In genomic region chr16:10405386-10405939, GRCh38 we compare ENCODE assay signal across 1 cellular context.
A peak's percentile ranks its signal among the peaks of the same experiment; 100 is the strongest.
TF ChIP-seq lines count a peak whose summit lies in the region.

No MANE protein-coding gene starts in this region.

TF ChIP-seq in HepG2, 621 proteins besides CTCF, POLR2A, EP300 and RAD21 (continued from another document and continues in another):
- TF ChIP-seq HMGXB3 (CRISPR knock-in tag; IDR thresholded peaks at IDR 0.05; ENCODE audit: borderline replicate concordance) (no peak), TBP (CRISPR knock-in tag; IDR thresholded peaks at IDR 0.05) (no peak), ZNF569 (CRISPR knock-in tag; IDR thresholded peaks at IDR 0.05; ENCODE audit: borderline replicate concordance) (no peak), ZNF737 (CRISPR knock-in tag; IDR thresholded peaks at IDR 0.05; ENCODE audit: borderline replicate concordance) (no peak), SALL2 (CRISPR knock-in tag; IDR thresholded peaks at IDR 0.05) (no peak), ZNF354B (CRISPR knock-in tag; IDR thresholded peaks at IDR 0.05) (no peak), ZNF746 (CRISPR knock-in tag; IDR thresholded peaks at IDR 0.05) (no peak), JUND (CRISPR knock-in tag; IDR thresholded peaks at IDR 0.05) (no peak), RFX3 (CRISPR knock-in tag; IDR thresholded peaks at IDR 0.05) (no peak), ZNF768 (CRISPR knock-in tag; IDR thresholded peaks at IDR 0.05) (no peak), ARID2 (CRISPR knock-in tag; IDR thresholded peaks at IDR 0.05; ENCODE audit: borderline replicate concordance) (no peak), KMT2B (CRISPR knock-in tag; IDR thresholded peaks at IDR 0.05) (no peak), PRPF4 (IDR thresholded peaks at IDR 0.05; ENCODE audit: low read depth, low read length, poor library complexity, severe bottlenecking) (no peak), HMGXB4 (CRISPR knock-in tag; IDR thresholded peaks at IDR 0.05; ENCODE audit: borderline replicate concordance in 1 of 2, low read depth in 1 of 2) (no peak), NFIC (IDR thresholded peaks at IDR 0.05; ENCODE audit: low read length) (no peak), ZBTB43 (CRISPR knock-in tag; conservative IDR thresholded peaks at IDR 0.05) (peak; percentile 61; the same call in 1 of the 2 replicates), ZNF34 (CRISPR knock-in tag; IDR thresholded peaks at IDR 0.05; ENCODE audit: borderline replicate concordance) (no peak), ZNF772 (CRISPR knock-in tag; IDR thresholded peaks at IDR 0.05) (no peak), ZNF674 (CRISPR knock-in tag; IDR thresholded peaks at IDR 0.05; ENCODE audit: low read depth) (no peak), SMAD3 (CRISPR knock-in tag; IDR thresholded peaks at IDR 0.05) (no peak), THYN1 (CRISPR knock-in tag; IDR thresholded peaks at IDR 0.05; ENCODE audit: borderline replicate concordance, low read depth) (no peak), SCMH1 (CRISPR knock-in tag; IDR thresholded peaks at IDR 0.05; ENCODE audit: borderline replicate concordance) (no peak), ZFP62 (CRISPR knock-in tag; IDR thresholded peaks at IDR 0.05) (no peak), SMARCC2 (IDR thresholded peaks at IDR 0.05) (no peak), FOXP4 (CRISPR knock-in tag; IDR thresholded peaks at IDR 0.05) (peak; percentile 58; the same call in 1 of the 2 replicates), U2AF1 (optimal IDR thresholded peaks at IDR 0.05; ENCODE audit: low read depth, low read length) (no peak), ZNF44 (CRISPR knock-in tag; IDR thresholded peaks at IDR 0.05) (no peak), ZNF550 (CRISPR knock-in tag; IDR thresholded peaks at IDR 0.05; ENCODE audit: borderline replicate concordance) (no peak), ZNF775 (CRISPR knock-in tag; IDR thresholded peaks at IDR 0.05; ENCODE audit: borderline replicate concordance) (no peak), E2F1 (CRISPR knock-in tag; IDR thresholded peaks at IDR 0.05) (no peak), NPAS2 (CRISPR knock-in tag; IDR thresholded peaks at IDR 0.05; ENCODE audit: borderline replicate concordance) (no peak), ZMAT3 (CRISPR knock-in tag; conservative IDR thresholded peaks at IDR 0.05) (no peak), ZNF780A (CRISPR knock-in tag; IDR thresholded peaks at IDR 0.05) (no peak), ZNF703 (CRISPR knock-in tag; IDR thresholded peaks at IDR 0.05; ENCODE audit: borderline replicate concordance) (no peak), ZFP36 (IDR thresholded peaks at IDR 0.05; ENCODE audit: borderline replicate concordance, low read depth, low read length, partially characterized antibody) (no peak), ZNF234 (CRISPR knock-in tag; conservative IDR thresholded peaks at IDR 0.05) (no peak), ZBTB8A (CRISPR knock-in tag; IDR thresholded peaks at IDR 0.05; ENCODE audit: borderline replicate concordance, low read depth) (no peak), ZNF280D (CRISPR knock-in tag; IDR thresholded peaks at IDR 0.05) (no peak), MED13 (CRISPR knock-in tag; IDR thresholded peaks at IDR 0.05) (no peak), ZNF782 (CRISPR knock-in tag; IDR thresholded peaks at IDR 0.05; ENCODE audit: borderline replicate concordance) (no peak), SAFB2 (CRISPR knock-in tag; IDR thresholded peaks at IDR 0.05; ENCODE audit: borderline replicate concordance, low read depth) (peak; percentile 59; the same call in 1 of the 2 replicates), ZNF512B (CRISPR knock-in tag; IDR thresholded peaks at IDR 0.05; ENCODE audit: borderline replicate concordance) (no peak), BHLHE40 (IDR thresholded peaks at IDR 0.05; ENCODE audit: low read length) (no peak), ZNF549 (CRISPR knock-in tag; IDR thresholded peaks at IDR 0.05) (no peak), NFATC3 (CRISPR knock-in tag; IDR thresholded peaks at IDR 0.05) (no peak), ESRRA (CRISPR knock-in tag; IDR thresholded peaks at IDR 0.05; ENCODE audit: low read depth) (no peak), CEBPZ (IDR thresholded peaks at IDR 0.05; ENCODE audit: low read length) (no peak), TOE1 (CRISPR knock-in tag; IDR thresholded peaks at IDR 0.05) (no peak)
